In the genomic region with DNA sequence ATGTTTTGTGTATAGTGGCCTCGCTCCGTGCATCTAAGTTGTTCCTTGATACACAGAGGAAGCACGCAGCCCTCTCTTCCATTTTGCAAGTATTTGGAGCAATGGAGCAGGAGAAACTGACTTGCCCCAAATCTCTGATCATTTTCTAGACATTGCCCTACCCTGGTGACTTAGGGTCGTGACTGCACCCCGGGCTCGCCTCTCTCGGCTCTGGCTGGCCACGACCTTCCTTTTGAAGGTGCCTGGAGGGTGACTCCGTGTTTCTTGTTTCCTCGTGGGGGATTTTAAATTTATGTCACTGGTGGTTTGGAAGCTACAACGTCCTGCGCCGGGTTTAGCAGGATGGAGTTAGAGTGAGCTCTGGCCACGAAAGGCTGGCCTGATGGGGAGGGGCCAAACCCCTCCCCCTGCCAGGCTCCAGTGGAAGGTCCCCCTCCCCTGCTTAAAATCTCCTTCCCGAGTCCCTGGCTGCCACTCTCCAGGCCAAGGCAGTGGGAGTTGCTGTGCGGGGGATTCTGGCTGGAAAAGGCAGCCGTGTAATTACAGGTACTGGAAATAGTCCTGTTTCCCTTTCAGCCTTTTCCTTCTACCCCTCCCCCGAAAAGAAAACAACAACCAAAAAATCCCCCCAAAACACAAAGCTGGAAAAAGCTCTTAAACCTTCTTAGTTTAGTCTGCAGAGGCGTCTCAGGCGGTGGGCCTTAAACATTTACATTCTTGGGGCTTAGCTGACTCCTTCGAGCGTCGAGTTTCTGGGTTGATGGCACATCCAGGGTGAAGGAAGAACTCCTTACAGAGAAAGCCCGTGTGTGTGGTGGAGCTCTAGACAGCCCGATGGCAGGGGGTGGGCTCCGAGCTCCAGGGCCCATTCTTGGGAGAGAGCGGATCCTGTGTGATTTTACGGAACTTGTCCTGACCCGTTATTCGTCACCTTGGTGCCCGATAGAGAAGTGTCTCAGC, we compare ENCODE assay signal across 13 cellular contexts. TPM values are rescaled to one million over a fixed set of nuclear protein-coding genes. Genes with fewer than 3 reads are reported as not detected.
DNase-seq lines count a peak whose midpoint lies in the region; ATAC-seq and TF ChIP-seq lines count a peak whose summit lies in the region.
"Had no signal": no experiment of that assay in that cellular context is flagged by ENCODE, and none has a peak within 500 bp of the region (broad histone marks: within the 10 kb centered on the region; RNA-seq: fewer than 3 reads in every experiment).

No MANE protein-coding gene starts in this region.

- no peak for TF ChIP-seq POLR2A in thyroid gland (IDR thresholded peaks at IDR 0.05)
- no peak for TF ChIP-seq POLR2A in GM18505 (IDR thresholded peaks at IDR 0.05; ENCODE audit: borderline replicate concordance, extremely low read depth, insufficient read depth, insufficient read length)

- H3K14ac ChIP-seq in mesenchymal stem cell (ENCODE audit: low read length in 2 of 2), result peak overlapping the region in 1 of 2 experiments; percentile 57

- intact Hi-C loops in colonic mucosa (cut with DNase I), result no loop called here
- intact Hi-C loops in thyroid gland (cut with DNase I), result no loop called here

- 61% methylated on average over 26 of the region's 31 CpGs for WGBS in mesenchymal stem cell
- WGBS in thyroid gland, 2 donors, result 73 to 74% methylated on average over 31 of the region's 31 CpGs

- H2AFZ ChIP-seq in mesenchymal stem cell (ENCODE audit: low read depth, low read length), result no peak overlapping the region

- ATAC-seq in GM18505 (IDR thresholded peaks at IDR 0.05; ENCODE audit: unreplicated experiment), result no peak
- ATAC-seq: activated T-cell treated with anti-CD3 and anti-CD28 coated beads, Interleukin-2, amount 50 U/mL, for 72 hours had no signal

- H3K9ac ChIP-seq in colonic mucosa (ENCODE audit: low read depth in 2 of 2, low read length in 2 of 2) (no peak overlapping the region), mesenchymal stem cell (ENCODE audit: low read length) (peak overlapping the region; percentile 59)

- TF ChIP-seq CTCF in colonic mucosa (IDR thresholded peaks at IDR 0.05), result no peak
- TF ChIP-seq CTCF in thyroid gland (IDR thresholded peaks at IDR 0.05), result no peak

- peak overlapping the region; percentile 12 for H2BK15ac ChIP-seq in mesenchymal stem cell (ENCODE audit: low read depth, poor library complexity, severe bottlenecking)

- H2BK12ac ChIP-seq in mesenchymal stem cell (ENCODE audit: low read length in 2 of 2), result peak overlapping the region; percentile 6 to 83

- H3K9me3 ChIP-seq in colonic mucosa (no peaks in the 10 kb centered on the region), mesenchymal stem cell (ENCODE audit: control insufficient read depth, low read length) (no peaks in the 10 kb centered on the region), thyroid gland (no peaks in the 10 kb centered on the region)

- H3K4me3 ChIP-seq in colonic mucosa (no peak overlapping the region), mesenchymal stem cell (ENCODE audit: insufficient read depth in 1 of 2, low read depth in 1 of 2, low read length in 2 of 2) (peak overlapping the region in 1 of 2 experiments; percentile 39), thyroid gland (replicated peaks in 1 of 3) (no peak overlapping the region)

- H3K36me3 ChIP-seq in colonic mucosa, result no peaks in the 10 kb centered on the region
- H3K36me3 ChIP-seq in mesenchymal stem cell (ENCODE audit: control insufficient read depth in 1 of 2, insufficient read depth in 2 of 2, low read depth in 1 of 2, low read length in 2 of 2), result peaks cover 60 to 64% of the 10 kb centered on the region in 2 experiments
- no peaks in the 10 kb centered on the region for H3K36me3 ChIP-seq in thyroid gland

- H3K4ac ChIP-seq in mesenchymal stem cell (ENCODE audit: low read depth in 1 of 2, low read length in 2 of 2), result peak overlapping the region; percentile 47 to 59

- peak; percentile 57 for DNase-seq in NCI-H2227 (lab: John Stamatoyannopoulos, UW; ENCODE audit: unreplicated experiment)
- no peak for DNase-seq in colonic mucosa
- DNase-seq in mesenchymal stem cell, result peak; percentile 84
- DNase-seq in thyroid gland, result no peak
- no peak for DNase-seq in activated naive CD4-positive, alpha-beta T cell treated with anti-CD3 and anti-CD28 coated beads, Interleukin-2, amount 50 U/mL, for 16 hours
- DNase-seq in activated CD4-positive, alpha-beta T cell treated with anti-CD3 and anti-CD28 coated beads, Interleukin-2, amount 50 U/mL, for 1 hour, result no peak
- DNase-seq: activated CD4-positive, alpha-beta T cell treated with anti-CD3 and anti-CD28 coated beads, Interleukin-2, amount 10 ng/mL, durations not matched to agents 24 days and 14 days; activated T-cell treated with anti-CD3 and anti-CD28 coated beads, Interleukin-2, amount 50 U/mL, for 72 hours; CD8-positive, alpha-beta memory T cell; effector CD4-positive, alpha-beta T cell; NCI-H2171; OCI-M1 had no signal

- peaks cover 21% of the 10 kb centered on the region for H3K79me1 ChIP-seq in mesenchymal stem cell (replicated peaks; ENCODE audit: low read length, poor library complexity, severe bottlenecking)

- H3K4me2 ChIP-seq in mesenchymal stem cell (ENCODE audit: low read length, poor library complexity, severe bottlenecking), result no peak overlapping the region

- H3K27ac ChIP-seq in colonic mucosa (peak overlapping the region; percentile 11), mesenchymal stem cell (ENCODE audit: low read length, poor library complexity, severe bottlenecking) (peak overlapping the region; percentile 13), thyroid gland (peak overlapping the region; percentile 4 to 64 (median 57))

- H3K4me1 ChIP-seq in colonic mucosa, result peaks cover 6% of the 10 kb centered on the region
- H3K4me1 ChIP-seq in mesenchymal stem cell (ENCODE audit: control insufficient read depth, insufficient read depth, low read depth, low read length), result peaks cover 72% of the 10 kb centered on the region
- H3K4me1 ChIP-seq in thyroid gland, result peaks cover 68 to 94% of the 10 kb centered on the region in 2 donors

- H2AK5ac ChIP-seq in mesenchymal stem cell (ENCODE audit: low read length, severe bottlenecking), result peak overlapping the region; percentile 23

- peak overlapping the region; percentile 11 for H4K91ac ChIP-seq in mesenchymal stem cell (ENCODE audit: low read length)

- H2BK5ac ChIP-seq in mesenchymal stem cell (ENCODE audit: low read depth, low read length, poor library complexity, severe bottlenecking), result no peak overlapping the region

- peak overlapping the region; percentile 69 for H4K8ac ChIP-seq in mesenchymal stem cell (ENCODE audit: low read length)

- H3K18ac ChIP-seq in mesenchymal stem cell (ENCODE audit: low read depth in 1 of 2, low read length in 2 of 2), result peak overlapping the region; percentile 23 to 46

- H3K23ac ChIP-seq in mesenchymal stem cell (ENCODE audit: low read length in 2 of 2), result no peak overlapping the region

- H2BK120ac ChIP-seq in mesenchymal stem cell (ENCODE audit: low read depth, low read length), result no peak overlapping the region

- no peaks in the 10 kb centered on the region for H3K27me3 ChIP-seq in colonic mucosa
- H3K27me3 ChIP-seq in mesenchymal stem cell (ENCODE audit: control insufficient read depth in 1 of 2, insufficient read depth in 1 of 2, low read length in 2 of 2), result no peaks in the 10 kb centered on the region
- H3K27me3 ChIP-seq in thyroid gland, result no peaks in the 10 kb centered on the region

RNA-seq across cellular contexts. Expression of a gene that starts 28.1 kb away (rescaled TPM):
- total RNA-seq in colonic mucosa (10 to 100 TPM; 14.9 to 28.7 TPM), thyroid gland (10 to 100 TPM; 30.5 to 65.0 (median 36.2) TPM)
- polyA plus RNA-seq in mesenchymal stem cell (2013, experiment 1 of 2), result 34.8 TPM
- 35.0 TPM for polyA plus RNA-seq in mesenchymal stem cell (2013, experiment 2 of 2)

Comparison
In these comparisons a context has a peak if more than half of its experiments do, and no peak if none do; other contexts are left out.
1. DNase-seq: peak in NCI-H2227 (single experiment) and mesenchymal stem cell (single experiment); none in colonic mucosa (single experiment), thyroid gland (0 of 2), activated naive CD4-positive, alpha-beta T cell treated with anti-CD3 and anti-CD28 coated beads, Interleukin-2, amount 50 U/mL, for 16 hours (single experiment) and activated CD4-positive, alpha-beta T cell treated with anti-CD3 and anti-CD28 coated beads, Interleukin-2, amount 50 U/mL, for 1 hour (single experiment).
2. Peak in every context shown above with its lines, with median percentiles within 50 percentile points of each other: H3K27ac ChIP-seq.